ENCODE assay signal across 17 cellular contexts in the genomic region with DNA sequence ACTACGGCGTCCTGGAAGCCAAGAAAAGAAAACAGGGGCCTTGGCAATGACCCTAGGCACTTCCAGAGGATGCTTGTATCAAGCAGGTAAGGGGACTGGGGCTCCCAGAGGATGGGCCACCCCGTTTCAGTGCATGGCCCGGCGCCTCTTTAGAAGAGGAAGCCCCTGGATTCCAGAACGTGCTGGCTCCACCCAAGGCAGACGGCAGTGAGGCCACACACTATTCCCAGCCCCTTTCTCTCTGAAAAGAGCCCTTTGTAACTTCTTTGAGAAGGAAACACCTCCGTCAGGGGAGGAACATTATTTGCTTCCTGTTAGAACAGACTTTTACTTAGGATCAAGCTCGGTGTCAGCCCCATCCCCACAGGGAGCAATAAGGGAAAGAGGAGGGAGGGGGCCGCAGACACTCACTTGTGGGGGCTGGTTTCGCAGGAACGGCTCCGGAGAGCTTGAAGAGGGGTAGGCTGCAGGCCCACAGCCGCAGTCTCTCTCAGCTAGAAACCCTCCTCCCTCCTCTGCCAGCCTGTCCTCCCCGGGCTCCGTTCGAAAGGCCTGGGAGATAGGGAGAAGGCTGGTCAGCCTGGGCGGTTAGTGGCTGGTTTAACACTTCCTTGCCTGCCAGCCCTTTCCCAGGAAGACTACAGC. TPM values are rescaled to one million over a fixed set of nuclear protein-coding genes. Genes with fewer than 3 reads are reported as not detected.
A peak's percentile ranks its signal among the peaks of the same experiment; 100 is the strongest.
DNase-seq lines count a peak whose midpoint lies in the region; ATAC-seq and TF ChIP-seq lines count a peak whose summit lies in the region.
"Had no signal": no experiment of that assay in that cellular context is flagged by ENCODE, and none has a peak within 500 bp of the region (broad histone marks: within the 10 kb centered on the region; RNA-seq: fewer than 3 reads in every experiment).

No MANE protein-coding gene starts in this region.

- intact Hi-C loops in esophagus muscularis mucosa (cut with DNase I) (loop anchor here (5.0 kb wide), 3 partner anchors 43 to 478 kb away; no protein-coding TSS in a partner anchor), mucosa of descending colon (cut with DNase I, micrococcal nuclease) (loop anchor here in 1 of 2 donors (5.0 kb wide), 1 partner anchor 478 kb away; no protein-coding TSS in a partner anchor)
- intact Hi-C loops in activated CD8-positive, alpha-beta T cell treated with anti-CD3 and anti-CD28 coated beads for 36 hours (cut with micrococcal nuclease) = loop anchor here (5.0 to 10.0 kb wide), 5 partner anchors 211 to 483 kb away; no protein-coding TSS in a partner anchor

- peak overlapping the region; percentile 54 for H3K27ac Mint-ChIP-seq in stimulated activated memory B cell treated with anti-CD40 and anti-IgM and Interleukin-4, amounts not matched to agents 10 μg/mL and 1 μg/mL and 100 μg/mL, for 72 hours
- H3K27ac Mint-ChIP-seq in stimulated activated naive B cell treated with anti-CD40 and anti-IgM and Interleukin-4, amounts not matched to agents 10 μg/mL and 1 μg/mL and 100 μg/mL, for 72 hours = no peak overlapping the region
- H3K27ac Mint-ChIP-seq in activated CD8-positive, alpha-beta T cell treated with anti-CD3 and anti-CD28 coated beads for 36 hours = no peak overlapping the region
- H3K27ac Mint-ChIP-seq: activated CD8-positive, alpha-beta memory T cell treated with anti-CD3 and anti-CD28 coated beads, Interleukin-2, amount 10 ng/mL, durations not matched to agents 7 days and 5 days; effector memory CD8-positive, alpha-beta T cell; T-helper 1 cell treated with Interleukin-12 subunit alpha and Interleukin-12 subunit beta and Interleukin-4 antibody, amounts not matched to agents 30 μg/mL and 1 μg/mL, for 36 hours had no signal

- no peak for TF ChIP-seq CTCF in esophagus muscularis mucosa (IDR thresholded peaks at IDR 0.05)
- TF ChIP-seq CTCF in mucosa of descending colon (IDR thresholded peaks at IDR 0.05) = no peak
- no peak for TF ChIP-seq CTCF in activated CD8-positive, alpha-beta T cell treated with anti-CD3 and anti-CD28 coated beads for 36 hours (IDR thresholded peaks at IDR 0.05)

- no peak for TF ChIP-seq EP300 in esophagus muscularis mucosa (IDR thresholded peaks at IDR 0.05)

- ATAC-seq in mucosa of descending colon = peak; percentile 49
- ATAC-seq in stimulated activated memory B cell treated with anti-CD40 and anti-IgM and Interleukin-4, amounts not matched to agents 10 μg/mL and 1 μg/mL and 100 μg/mL, for 72 hours = no peak
- no peak for ATAC-seq in stimulated activated naive B cell treated with anti-CD40 and anti-IgM and Interleukin-4, amounts not matched to agents 10 μg/mL and 1 μg/mL and 100 μg/mL, for 72 hours (replicated peaks)
- ATAC-seq in activated CD8-positive, alpha-beta T cell treated with anti-CD3 and anti-CD28 coated beads for 36 hours = no peak
- ATAC-seq: activated CD4-positive, CD25-positive, alpha-beta regulatory T cell treated with anti-CD3 and anti-CD28 coated beads, Interleukin-2, amount 50 U/mL, for 24 hours; activated CD8-positive, alpha-beta memory T cell treated with anti-CD3 and anti-CD28 coated beads, Interleukin-2, amount 10 ng/mL, durations not matched to agents 7 days and 5 days; effector memory CD8-positive, alpha-beta T cell had no signal

- POLR2A ChIA-PET in activated CD8-positive, alpha-beta T cell treated with anti-CD3 and anti-CD28 coated beads for 36 hours (lab: Charles Lee) = interaction anchor here (1.2 kb wide), 1 partner anchor 10 kb away, joined by 3 read pairs; no protein-coding TSS in a partner anchor

- H3K4me1 Mint-ChIP-seq in stimulated activated memory B cell treated with anti-CD40 and anti-IgM and Interleukin-4, amounts not matched to agents 10 μg/mL and 1 μg/mL and 100 μg/mL, for 72 hours = peaks cover 29% of the 10 kb centered on the region
- H3K4me1 Mint-ChIP-seq in stimulated activated naive B cell treated with anti-CD40 and anti-IgM and Interleukin-4, amounts not matched to agents 10 μg/mL and 1 μg/mL and 100 μg/mL, for 72 hours = peaks cover 22 to 43% of the 10 kb centered on the region in 2 donors
- H3K4me1 Mint-ChIP-seq in activated CD8-positive, alpha-beta T cell treated with anti-CD3 and anti-CD28 coated beads for 36 hours (ENCODE audit: low read depth) = peaks cover 32% of the 10 kb centered on the region

- H3K4me3 ChIP-seq in esophagus muscularis mucosa (no peak overlapping the region), mucosa of descending colon (no peak overlapping the region)

- peak; percentile 39 for DNase-seq in UCSD-AML1 (lab: John Stamatoyannopoulos, UW; ENCODE audit: unreplicated experiment)
- DNase-seq in esophagus muscularis mucosa (ENCODE audit: extremely low spot score) = no peak
- DNase-seq in mucosa of descending colon = no peak
- DNase-seq in NCI-H1436 treated with DMSO at 0.1 percent for 48 hours (lab: John Stamatoyannopoulos, UW) = no peak
- DNase-seq in stimulated activated naive B cell treated with anti-CD40 and anti-IgM and Interleukin-4, amounts not matched to agents 10 μg/mL and 1 μg/mL and 100 μg/mL, for 72 hours = no peak
- DNase-seq in activated CD8-positive, alpha-beta T cell treated with anti-CD3 and anti-CD28 coated beads for 36 hours = no peak
- DNase-seq: activated CD8-positive, alpha-beta memory T cell treated with anti-CD3 and anti-CD28 coated beads, Interleukin-2, amount 10 ng/mL, durations not matched to agents 7 days and 5 days; AML-193; effector memory CD8-positive, alpha-beta T cell; left cardiac atrium; NCI-H2029; NCI-H510A treated with DMSO at 0.1 percent for 48 hours; SHP77 treated with DMSO at 0.1 percent for 48 hours; substantia nigra had no signal

- H3K27ac ChIP-seq in esophagus muscularis mucosa (replicated peaks in 1 of 4) = peak overlapping the region; percentile 20 to 80 (median 52)

- peaks cover 35 to 63% (median 54%) of the 10 kb centered on the region in 4 donors for H3K4me1 ChIP-seq in esophagus muscularis mucosa
- H3K4me1 ChIP-seq in mucosa of descending colon (ENCODE audit: low read depth) = peaks cover 3% of the 10 kb centered on the region

- H3K9me3 Mint-ChIP-seq in stimulated activated memory B cell treated with anti-CD40 and anti-IgM and Interleukin-4, amounts not matched to agents 10 μg/mL and 1 μg/mL and 100 μg/mL, for 72 hours = no peaks in the 10 kb centered on the region
- no peaks in the 10 kb centered on the region for H3K9me3 Mint-ChIP-seq in stimulated activated naive B cell treated with anti-CD40 and anti-IgM and Interleukin-4, amounts not matched to agents 10 μg/mL and 1 μg/mL and 100 μg/mL, for 72 hours
- no peaks in the 10 kb centered on the region for H3K9me3 Mint-ChIP-seq in activated CD8-positive, alpha-beta T cell treated with anti-CD3 and anti-CD28 coated beads for 36 hours
- H3K9me3 Mint-ChIP-seq: effector memory CD8-positive, alpha-beta T cell; T-helper 1 cell treated with Interleukin-12 subunit alpha and Interleukin-12 subunit beta and Interleukin-4 antibody, amounts not matched to agents 30 μg/mL and 1 μg/mL, for 36 hours had no signal

- no peak for TF ChIP-seq POLR2A in esophagus muscularis mucosa (IDR thresholded peaks at IDR 0.05; ENCODE audit: low read depth)

- no peak overlapping the region for H3K4me3 Mint-ChIP-seq in stimulated activated memory B cell treated with anti-CD40 and anti-IgM and Interleukin-4, amounts not matched to agents 10 μg/mL and 1 μg/mL and 100 μg/mL, for 72 hours
- H3K4me3 Mint-ChIP-seq in stimulated activated naive B cell treated with anti-CD40 and anti-IgM and Interleukin-4, amounts not matched to agents 10 μg/mL and 1 μg/mL and 100 μg/mL, for 72 hours = no peak overlapping the region
- no peak overlapping the region for H3K4me3 Mint-ChIP-seq in activated CD8-positive, alpha-beta T cell treated with anti-CD3 and anti-CD28 coated beads for 36 hours
- H3K4me3 Mint-ChIP-seq: activated CD8-positive, alpha-beta memory T cell treated with anti-CD3 and anti-CD28 coated beads, Interleukin-2, amount 10 ng/mL, durations not matched to agents 7 days and 5 days; effector memory CD8-positive, alpha-beta T cell; T-helper 1 cell treated with Interleukin-12 subunit alpha and Interleukin-12 subunit beta and Interleukin-4 antibody, amounts not matched to agents 30 μg/mL and 1 μg/mL, for 36 hours had no signal

- CTCF ChIA-PET in activated CD8-positive, alpha-beta T cell treated with anti-CD3 and anti-CD28 coated beads for 36 hours (lab: Charles Lee) = interaction anchor here (1.1 to 10.7 kb wide), 9 partner anchors 8 to 707 kb away, joined by 3 to 184 read pairs (median 38); partner anchors contain the start of gene CDC42EP3

- no peaks in the 10 kb centered on the region for H3K27me3 ChIP-seq in esophagus muscularis mucosa

- peaks cover 8% of the 10 kb centered on the region for H3K27me3 Mint-ChIP-seq in stimulated activated memory B cell treated with anti-CD40 and anti-IgM and Interleukin-4, amounts not matched to agents 10 μg/mL and 1 μg/mL and 100 μg/mL, for 72 hours
- H3K27me3 Mint-ChIP-seq in stimulated activated naive B cell treated with anti-CD40 and anti-IgM and Interleukin-4, amounts not matched to agents 10 μg/mL and 1 μg/mL and 100 μg/mL, for 72 hours = peaks cover 12 to 21% of the 10 kb centered on the region in 2 donors
- peaks cover 6% of the 10 kb centered on the region for H3K27me3 Mint-ChIP-seq in activated CD8-positive, alpha-beta T cell treated with anti-CD3 and anti-CD28 coated beads for 36 hours

- H3K9me3 ChIP-seq in esophagus muscularis mucosa = no peaks in the 10 kb centered on the region
- H3K9me3 ChIP-seq in mucosa of descending colon = no peaks in the 10 kb centered on the region

- WGBS in esophagus muscularis mucosa = 69% methylated on average over 18 of the region's 18 CpGs

- no peaks in the 10 kb centered on the region for H3K36me3 Mint-ChIP-seq in stimulated activated memory B cell treated with anti-CD40 and anti-IgM and Interleukin-4, amounts not matched to agents 10 μg/mL and 1 μg/mL and 100 μg/mL, for 72 hours
- no peaks in the 10 kb centered on the region for H3K36me3 Mint-ChIP-seq in stimulated activated naive B cell treated with anti-CD40 and anti-IgM and Interleukin-4, amounts not matched to agents 10 μg/mL and 1 μg/mL and 100 μg/mL, for 72 hours
- H3K36me3 Mint-ChIP-seq in activated CD8-positive, alpha-beta T cell treated with anti-CD3 and anti-CD28 coated beads for 36 hours (ENCODE audit: low read depth) = no peaks in the 10 kb centered on the region
- H3K36me3 Mint-ChIP-seq: activated CD8-positive, alpha-beta memory T cell treated with anti-CD3 and anti-CD28 coated beads, Interleukin-2, amount 10 ng/mL, durations not matched to agents 7 days and 5 days had no signal

- no peaks in the 10 kb centered on the region for H3K36me3 ChIP-seq in esophagus muscularis mucosa
- H3K36me3 ChIP-seq in mucosa of descending colon (ENCODE audit: low read depth) = no peaks in the 10 kb centered on the region

RNA-seq across cellular contexts. Expression of gene RMDN2, which starts 49.6 kb away (rescaled TPM):
- total RNA-seq in esophagus muscularis mucosa = 10 to 100 TPM; 11.0 to 22.8 (median 13.2) TPM
- 10 to 100 TPM; 22.8 to 46.2 (median 28.5) TPM for total RNA-seq in mucosa of descending colon
- 1 to 10 TPM; 1.4 to 2.6 TPM for total RNA-seq in activated CD8-positive, alpha-beta T cell treated with anti-CD3 and anti-CD28 coated beads for 36 hours
